8 cellular contexts compared by ENCODE assay signal in the genomic region with DNA sequence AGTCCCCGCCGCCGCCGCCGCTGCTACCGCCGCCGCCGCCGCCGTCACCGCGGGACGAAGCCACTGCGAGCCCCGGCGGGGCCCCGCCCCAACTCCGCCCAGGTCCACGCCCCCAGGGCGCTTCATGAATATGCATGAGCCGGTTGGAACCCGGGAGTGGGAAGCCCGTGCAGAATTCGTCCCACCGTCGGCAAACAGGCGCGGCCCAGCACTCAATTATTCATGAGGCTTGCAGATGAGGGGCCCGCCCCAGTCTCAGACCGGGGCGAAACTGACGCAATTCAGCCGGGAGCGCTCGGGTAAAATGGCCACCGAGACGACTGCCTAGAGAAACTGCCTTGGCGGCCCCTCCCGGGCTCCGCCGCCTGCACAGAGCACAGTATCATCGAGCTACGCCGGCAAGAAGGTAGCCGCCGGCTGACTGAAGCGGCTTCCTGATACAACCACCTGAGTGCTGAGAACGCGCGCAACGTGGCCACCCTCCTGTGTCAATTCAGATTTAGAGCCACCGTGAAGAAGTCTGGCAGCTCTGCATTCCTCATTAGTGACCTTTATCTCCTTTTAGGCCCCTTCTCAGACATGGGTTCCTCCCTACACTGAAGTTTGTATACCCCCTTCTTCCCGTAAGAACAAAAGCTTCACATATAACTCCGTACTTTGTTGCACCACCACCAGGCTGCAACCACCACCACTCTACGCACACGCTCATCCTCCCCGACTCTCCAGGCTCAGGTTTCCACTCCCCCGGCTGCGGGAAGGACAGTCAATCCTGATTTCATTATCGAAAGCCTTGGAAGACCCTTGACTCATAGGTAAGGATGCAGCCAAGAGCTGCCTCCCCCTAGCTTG. TPM values are rescaled to one million over a fixed set of nuclear protein-coding genes. Genes with fewer than 3 reads are reported as not detected.
DNase-seq lines count a peak whose midpoint lies in the region; ATAC-seq and TF ChIP-seq lines count a peak whose summit lies in the region.

A gene with protein sequence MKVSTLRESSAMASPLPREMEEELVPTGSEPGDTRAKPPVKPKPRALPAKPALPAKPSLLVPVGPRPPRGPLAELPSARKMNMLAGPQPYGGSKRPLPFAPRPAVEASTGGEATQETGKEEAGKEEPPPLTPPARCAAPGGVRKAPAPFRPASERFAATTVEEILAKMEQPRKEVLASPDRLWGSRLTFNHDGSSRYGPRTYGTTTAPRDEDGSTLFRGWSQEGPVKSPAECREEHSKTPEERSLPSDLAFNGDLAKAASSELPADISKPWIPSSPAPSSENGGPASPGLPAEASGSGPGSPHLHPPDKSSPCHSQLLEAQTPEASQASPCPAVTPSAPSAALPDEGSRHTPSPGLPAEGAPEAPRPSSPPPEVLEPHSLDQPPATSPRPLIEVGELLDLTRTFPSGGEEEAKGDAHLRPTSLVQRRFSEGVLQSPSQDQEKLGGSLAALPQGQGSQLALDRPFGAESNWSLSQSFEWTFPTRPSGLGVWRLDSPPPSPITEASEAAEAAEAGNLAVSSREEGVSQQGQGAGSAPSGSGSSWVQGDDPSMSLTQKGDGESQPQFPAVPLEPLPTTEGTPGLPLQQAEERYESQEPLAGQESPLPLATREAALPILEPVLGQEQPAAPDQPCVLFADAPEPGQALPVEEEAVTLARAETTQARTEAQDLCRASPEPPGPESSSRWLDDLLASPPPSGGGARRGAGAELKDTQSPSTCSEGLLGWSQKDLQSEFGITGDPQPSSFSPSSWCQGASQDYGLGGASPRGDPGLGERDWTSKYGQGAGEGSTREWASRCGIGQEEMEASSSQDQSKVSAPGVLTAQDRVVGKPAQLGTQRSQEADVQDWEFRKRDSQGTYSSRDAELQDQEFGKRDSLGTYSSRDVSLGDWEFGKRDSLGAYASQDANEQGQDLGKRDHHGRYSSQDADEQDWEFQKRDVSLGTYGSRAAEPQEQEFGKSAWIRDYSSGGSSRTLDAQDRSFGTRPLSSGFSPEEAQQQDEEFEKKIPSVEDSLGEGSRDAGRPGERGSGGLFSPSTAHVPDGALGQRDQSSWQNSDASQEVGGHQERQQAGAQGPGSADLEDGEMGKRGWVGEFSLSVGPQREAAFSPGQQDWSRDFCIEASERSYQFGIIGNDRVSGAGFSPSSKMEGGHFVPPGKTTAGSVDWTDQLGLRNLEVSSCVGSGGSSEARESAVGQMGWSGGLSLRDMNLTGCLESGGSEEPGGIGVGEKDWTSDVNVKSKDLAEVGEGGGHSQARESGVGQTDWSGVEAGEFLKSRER (N-terminal part only) (minus strand): TSS at position 67 of the 849 bp plus-strand sequence. CDS start 3,067 bp downstream, outside the sequence.

- H3K27me3 ChIP-seq in left ventricle myocardium inferior (ENCODE audit: low read depth) (no peaks in the 10 kb centered on the region), upper lobe of right lung (no peaks in the 10 kb centered on the region)

- DNase-seq in NCI-H1694 (lab: John Stamatoyannopoulos, UW) (peak; percentile 85), T-helper 2 cell (peak; percentile 80 to 93 (median 85)), left ventricle myocardium inferior (peak; percentile 97), progenitor cell of endocrine pancreas (ENCODE audit: low spot score, unreplicated experiment) (peak; percentile 92), upper lobe of right lung (peak; percentile 98)

- H3K9me3 ChIP-seq in left ventricle myocardium inferior (replicated peaks) (no peaks in the 10 kb centered on the region), upper lobe of right lung (no peaks in the 10 kb centered on the region)

- H3K4me1 Mint-ChIP-seq in progenitor cell of endocrine pancreas (ENCODE audit: low read depth) = peaks cover 45% of the 10 kb centered on the region

- peak within 1 kb of the TSS; percentile 71 for H3K27ac ChIP-seq in angular gyrus (ENCODE audit: low read depth, low read length)
- peak within 1 kb of the TSS; percentile 97 for H3K27ac ChIP-seq in left ventricle myocardium inferior (replicated peaks)
- peak within 1 kb of the TSS; percentile 98 for H3K27ac ChIP-seq in upper lobe of right lung

- H3K36me3 Mint-ChIP-seq in progenitor cell of endocrine pancreas (ENCODE audit: insufficient read depth) = peaks cover 34% of the 10 kb centered on the region

- peak within 1 kb of the TSS; percentile 86 for H3K4me3 ChIP-seq in left ventricle myocardium inferior
- H3K4me3 ChIP-seq in upper lobe of right lung = peak within 1 kb of the TSS; percentile 75

- peak within 1 kb of the TSS; percentile 90 for H3K4me3 Mint-ChIP-seq in progenitor cell of endocrine pancreas (ENCODE audit: low read depth)

- TF ChIP-seq CTCF in left ventricle myocardium inferior (IDR thresholded peaks at IDR 0.05; ENCODE audit: borderline replicate concordance) (no peak), progenitor cell of endocrine pancreas (IDR thresholded peaks at IDR 0.05; ENCODE audit: unreplicated experiment) (no peak), upper lobe of right lung (IDR thresholded peaks at IDR 0.05) (no peak)

- ATAC-seq in GM18498 (IDR thresholded peaks at IDR 0.05; ENCODE audit: unreplicated experiment) (peak; percentile 91), HG02884 (IDR thresholded peaks at IDR 0.05; ENCODE audit: unreplicated experiment) (peak; percentile 88), upper lobe of right lung (peak; percentile 87)

- peaks cover 65% of the 10 kb centered on the region for H3K4me1 ChIP-seq in left ventricle myocardium inferior
- H3K4me1 ChIP-seq in upper lobe of right lung = peaks cover 39% of the 10 kb centered on the region

- intact Hi-C loops in left ventricle myocardium inferior (cut with micrococcal nuclease) (no loop called here), upper lobe of right lung (cut with DNase I) (no loop called here)

- peak within 1 kb of the TSS; percentile 100 for H3K27ac Mint-ChIP-seq in progenitor cell of endocrine pancreas

- H3K9me3 Mint-ChIP-seq in progenitor cell of endocrine pancreas (ENCODE audit: low read depth) = no peaks in the 10 kb centered on the region

- H3K27me3 Mint-ChIP-seq in progenitor cell of endocrine pancreas = no peaks in the 10 kb centered on the region

- H3K36me3 ChIP-seq in left ventricle myocardium inferior = peaks cover 47% of the 10 kb centered on the region
- peaks cover 41% of the 10 kb centered on the region for H3K36me3 ChIP-seq in upper lobe of right lung

RNA-seq across cellular contexts. Expression of the gene that starts here (rescaled TPM):
- 32.6 TPM for total RNA-seq in left ventricle myocardium inferior
- 99.8 and 108 TPM in 2 replicates for total RNA-seq in progenitor cell of endocrine pancreas
- 189 TPM for total RNA-seq in upper lobe of right lung

Comparison
In these comparisons a context has a peak if more than half of its experiments do, and no peak if none do; other contexts are left out.
1. Peak in every context shown above with its lines: DNase-seq, ATAC-seq, H3K4me3 ChIP-seq and H3K27ac ChIP-seq.